Comparison of ENCODE assay signal across 1 cellular context in genomic region chr19:7850429-7850819, GRCh38.
TF ChIP-seq lines count a peak whose summit lies in the region.

No MANE protein-coding gene starts in this region.

TF ChIP-seq in HEK293, 187 proteins besides CTCF, POLR2A, EP300 and RAD21 (continued from another document):
- peak; percentile 62 for TF ChIP-seq ZIC2 (tag by site-specific recombination; IDR thresholded peaks at IDR 0.05)
- TF ChIP-seq ZNF133 (tag by site-specific recombination; IDR thresholded peaks at IDR 0.05), result no peak
